1 cellular context compared by ENCODE assay signal in genomic region chr16:11676799-11677198, GRCh38.
TF ChIP-seq lines count a peak whose summit lies in the region.

No MANE protein-coding gene starts in this region.

TF ChIP-seq in A549, 52 proteins besides CTCF, POLR2A, EP300 and RAD21 (continued from another document):
- TF ChIP-seq, protein P1, sequence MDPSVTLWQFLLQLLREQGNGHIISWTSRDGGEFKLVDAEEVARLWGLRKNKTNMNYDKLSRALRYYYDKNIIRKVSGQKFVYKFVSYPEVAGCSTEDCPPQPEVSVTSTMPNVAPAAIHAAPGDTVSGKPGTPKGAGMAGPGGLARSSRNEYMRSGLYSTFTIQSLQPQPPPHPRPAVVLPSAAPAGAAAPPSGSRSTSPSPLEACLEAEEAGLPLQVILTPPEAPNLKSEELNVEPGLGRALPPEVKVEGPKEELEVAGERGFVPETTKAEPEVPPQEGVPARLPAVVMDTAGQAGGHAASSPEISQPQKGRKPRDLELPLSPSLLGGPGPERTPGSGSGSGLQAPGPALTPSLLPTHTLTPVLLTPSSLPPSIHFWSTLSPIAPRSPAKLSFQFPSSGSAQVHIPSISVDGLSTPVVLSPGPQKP (IDR thresholded peaks at IDR 0.05; ENCODE audit: low read depth, low read length): no peak
- no peak for TF ChIP-seq HOXB13 (CRISPR knock-in tag; IDR thresholded peaks at IDR 0.05; ENCODE audit: low read depth)
- TF ChIP-seq REST (IDR thresholded peaks at IDR 0.05): no peak
- no peak for TF ChIP-seq ZNF302 (CRISPR knock-in tag; IDR thresholded peaks at IDR 0.05)
- TF ChIP-seq POLR2AphosphoS2 (conservative IDR thresholded peaks at IDR 0.05; ENCODE audit: low read length): no peak
TF ChIP-seq in A549: peak in this region for 0.
